Comparison of ENCODE assay signal across 10 cellular contexts in the genomic region with DNA sequence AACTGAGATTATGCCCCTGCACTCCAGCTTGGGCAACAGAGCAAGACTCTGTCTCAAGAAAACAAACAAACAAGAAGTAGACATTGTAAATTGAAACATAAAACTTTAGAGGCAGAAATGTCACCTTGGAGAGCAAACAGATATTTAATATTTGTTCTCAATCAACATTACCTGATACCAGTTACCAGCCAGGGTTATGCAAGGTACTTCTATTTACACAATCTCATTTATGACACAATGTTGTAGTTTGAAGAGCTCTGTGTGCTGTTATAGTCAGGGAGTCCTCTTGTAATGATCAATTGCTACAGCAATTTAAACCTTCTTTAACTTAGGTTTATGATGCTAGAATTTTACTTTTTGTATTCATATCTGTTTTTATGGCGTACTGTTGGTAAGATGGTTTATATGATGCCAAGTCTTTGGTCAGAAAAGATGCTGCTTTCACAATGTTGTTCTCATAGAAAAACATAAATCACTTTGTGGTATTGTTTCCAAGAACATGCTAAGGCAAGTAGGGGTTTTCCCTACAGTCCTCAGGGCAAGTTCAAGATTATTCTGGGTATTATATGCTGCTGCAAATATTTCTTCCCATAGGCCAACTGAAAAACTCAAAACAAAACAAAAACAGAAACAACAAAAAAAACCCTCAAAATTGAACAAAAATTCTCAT.
DNase-seq lines count a peak whose midpoint lies in the region; ATAC-seq and TF ChIP-seq lines count a peak whose summit lies in the region.
"Had no signal": no experiment of that assay in that cellular context is flagged by ENCODE, and none has a peak within 500 bp of the region (broad histone marks: within the 10 kb centered on the region; RNA-seq: fewer than 3 reads in every experiment).

No MANE protein-coding gene starts in this region.

- TF ChIP-seq CTCF in AG10803 (conservative IDR thresholded peaks at IDR 0.05; ENCODE audit: low read length): no peak
- TF ChIP-seq CTCF in cardiac fibroblast (IDR thresholded peaks at IDR 0.05; ENCODE audit: low read depth, low read length): no peak
- no peak for TF ChIP-seq CTCF in heart left ventricle (IDR thresholded peaks at IDR 0.05)

- TF ChIP-seq POLR2A in heart left ventricle (IDR thresholded peaks at IDR 0.05): no peak

- peak; percentile 60 for ATAC-seq in GM19395 (IDR thresholded peaks at IDR 0.05; ENCODE audit: unreplicated experiment)
- peak; percentile 54 for ATAC-seq in HG03432 (IDR thresholded peaks at IDR 0.05; ENCODE audit: unreplicated experiment)
- ATAC-seq in heart left ventricle: no peak

- no peaks in the 10 kb centered on the region for H3K27me3 ChIP-seq in heart left ventricle
- H3K27me3 ChIP-seq: tibial artery had no signal

- H3K4me1 ChIP-seq in heart left ventricle: peaks cover 0 to 45% (median 27%) of the 10 kb centered on the region in 12 donors

- intact Hi-C loops in heart left ventricle (cut with DNase I): loop anchor here in 2 of 10 donors (10.0 kb wide), 2 partner anchors 92 to 112 kb away; no protein-coding TSS in a partner anchor

- H3K36me3 ChIP-seq in heart left ventricle: no peaks in the 10 kb centered on the region
- H3K36me3 ChIP-seq: tibial artery had no signal

- H3K4me3 ChIP-seq in AG10803 (ENCODE audit: low read length) (no peak overlapping the region), cardiac fibroblast (replicated peaks in 1 of 2; ENCODE audit: low read depth in 2 of 2, low read length in 2 of 2) (no peak overlapping the region), heart left ventricle (no peak overlapping the region)
- H3K4me3 ChIP-seq: tibial artery had no signal

- H3K27ac ChIP-seq in heart left ventricle: no peak overlapping the region
- H3K27ac ChIP-seq: C4-2B, tibial artery had no signal

- H3K9me3 ChIP-seq in heart left ventricle: no peaks in the 10 kb centered on the region
- H3K9me3 ChIP-seq: tibial artery had no signal

- WGBS in heart left ventricle, 4 donors: 89 to 93% (median 91%) methylated on average over 1 of the region's 1 CpG

- DNase-seq in AG10803 (ENCODE audit: low read depth) (peak; percentile 59), cardiac fibroblast (ENCODE audit: low read depth in 2 of 2) (peak; percentile 75 to 88), heart left ventricle (no peak), SHP77 treated with DMSO at 0.1 percent for 48 hours (lab: John Stamatoyannopoulos, UW) (no peak), NOMO-1 (lab: John Stamatoyannopoulos, UW; ENCODE audit: unreplicated experiment in 2 of 2) (no peak)
- no peak for DNase-seq in stimulated activated CD4-positive, alpha-beta T cell treated with anti-CD3 and anti-CD28 coated beads, Interleukin-4, amount 100 ng/mL, for 4 hours
- DNase-seq: tibial artery had no signal

Comparison
In these comparisons a context has a peak if more than half of its experiments do, and no peak if none do; other contexts are left out.
1. DNase-seq: peak in AG10803 (single experiment) and cardiac fibroblast (2 of 2); none in heart left ventricle (0 of 5), SHP77 treated with DMSO at 0.1 percent for 48 hours (single experiment), NOMO-1 (0 of 2) and stimulated activated CD4-positive, alpha-beta T cell treated with anti-CD3 and anti-CD28 coated beads, Interleukin-4, amount 100 ng/mL, for 4 hours (0 of 2).
2. ATAC-seq: peak in GM19395 (single experiment) and HG03432 (single experiment); none in heart left ventricle (0 of 4).